ENCODE assay signal across 25 cellular contexts in the genomic region with DNA sequence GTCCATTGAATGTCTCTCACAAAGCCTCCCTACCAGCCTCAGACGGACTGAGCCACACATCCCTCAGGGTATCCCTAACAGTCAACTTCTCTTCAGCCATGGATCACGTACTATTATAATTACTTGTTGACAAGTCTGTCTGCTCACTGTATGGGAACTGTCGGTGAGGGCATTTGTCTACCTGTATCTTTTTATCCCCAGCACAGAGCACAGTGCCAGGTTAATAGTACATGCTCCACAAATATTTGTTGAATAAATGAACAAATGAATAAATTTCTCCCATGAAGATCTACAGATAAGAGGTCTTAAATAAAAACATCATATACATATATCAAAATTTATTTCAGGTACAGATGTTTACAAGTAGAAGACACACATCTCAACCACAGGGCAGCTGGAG.
"Had no signal": no experiment of that assay in that cellular context is flagged by ENCODE, and none has a peak within 500 bp of the region (broad histone marks: within the 10 kb centered on the region; RNA-seq: fewer than 3 reads in every experiment).

No MANE protein-coding gene starts in this region.

- H3K27ac ChIP-seq: brain microvascular endothelial cell, coronary artery, dorsolateral prefrontal cortex had no signal

- DNase-seq: activated CD4-positive, alpha-beta memory T cell treated with anti-CD3 and anti-CD28 coated beads, Interleukin-2, amount 10 ng/mL, durations not matched to agents 7 days and 5 days; activated CD4-positive, alpha-beta T cell treated with anti-CD3 and anti-CD28 coated beads for 1 hour; activated CD4-positive, alpha-beta T cell treated with anti-CD3 and anti-CD28 coated beads for 4 hours; activated CD4-positive, alpha-beta T cell treated with anti-CD3 and anti-CD28 coated beads, Interleukin-2, amount 10 ng/mL, durations not matched to agents 7 days and 5 days; activated CD4-positive, alpha-beta T cell treated with anti-CD3 and anti-CD28 coated beads, Interleukin-2, amount 50 U/mL, for 4 hours; activated CD8-positive, alpha-beta memory T cell treated with anti-CD3 and anti-CD28 coated beads, Interleukin-2, amount 50 U/mL, for 48 hours; activated effector memory CD4-positive, alpha-beta T cell treated with Interleukin-2 at 50 U/mL for 16 hours; activated gamma-delta T cell treated with Interleukin-2 at 50 U/mL for 16 hours; activated naive CD4-positive, alpha-beta T cell treated with anti-CD3 and anti-CD28 coated beads, Interleukin-2, amount 50 U/mL, for 16 hours; activated naive CD4-positive, alpha-beta T cell treated with Interleukin-2 at 50 U/mL for 16 hours; activated T-cell treated with anti-CD3 and anti-CD28 coated beads for 4 hours; activated T-cell treated with anti-CD3 and anti-CD28 coated beads, Interleukin-2, amount 50 U/mL, for 24 hours; amniotic stem cell; anterior cingulate cortex; brain microvascular endothelial cell; dorsolateral prefrontal cortex; effector memory CD4-positive, alpha-beta T cell; endodermal cell; foreskin fibroblast; head of caudate nucleus; T-helper 2 cell had no signal

- H3K4me3 ChIP-seq: coronary artery, dorsolateral prefrontal cortex had no signal

- FAIRE-seq: astrocyte, bronchial epithelial cell, frontal cortex had no signal

- H3K27me3 ChIP-seq: brain microvascular endothelial cell had no signal
